Comparison of ENCODE assay signal across 8 cellular contexts in genomic region chr20:47262365-47263013, GRCh38.
DNase-seq lines count a peak whose midpoint lies in the region; ATAC-seq, FAIRE-seq and TF ChIP-seq lines count a peak whose summit lies in the region.
"Had no signal": no experiment of that assay in that cellular context is flagged by ENCODE, and none has a peak within 500 bp of the region (broad histone marks: within the 10 kb centered on the region; RNA-seq: fewer than 3 reads in every experiment).

No MANE protein-coding gene starts in this region.

- peak; percentile 64 for ATAC-seq in GM18909 (IDR thresholded peaks at IDR 0.05; ENCODE audit: poor library complexity, unreplicated experiment)
- ATAC-seq in HG02798 (IDR thresholded peaks at IDR 0.05; ENCODE audit: poor library complexity, unreplicated experiment), result peak; percentile 62
- ATAC-seq in natural killer cell, result peak in 2 of 3 donors; percentile 44 to 46
- ATAC-seq: effector memory CD8-positive, alpha-beta T cell had no signal

- DNase-seq in NCI-H345 treated with DMSO at 0.1 percent for 48 hours (lab: John Stamatoyannopoulos, UW; ENCODE audit: unreplicated experiment) (peak; percentile 53), natural killer cell (no peak), RCC 7860 (ENCODE audit: low spot score) (no peak)
- DNase-seq in stimulated activated naive CD4-positive, alpha-beta T cell (lab: John Stamatoyannopoulos, UW), result no peak
- no peak for DNase-seq in activated CD8-positive, alpha-beta memory T cell treated with anti-CD3 and anti-CD28 coated beads for 24 hours
- DNase-seq: effector memory CD8-positive, alpha-beta T cell had no signal

- peak overlapping the region; percentile 4 to 46 for H3K27ac Mint-ChIP-seq in natural killer cell

- no peak for FAIRE-seq in RCC 7860 (lab: Jason Lieb, UNC)

- TF ChIP-seq CTCF in natural killer cell (IDR thresholded peaks at IDR 0.05), result no peak

- H3K9me3 Mint-ChIP-seq in natural killer cell, result no peaks in the 10 kb centered on the region
- H3K9me3 Mint-ChIP-seq: effector memory CD8-positive, alpha-beta T cell had no signal

- no peaks in the 10 kb centered on the region for H3K36me3 Mint-ChIP-seq in natural killer cell

- no peaks in the 10 kb centered on the region for H3K27me3 Mint-ChIP-seq in natural killer cell (ENCODE audit: low read depth in 2 of 2)
- H3K27me3 Mint-ChIP-seq: effector memory CD8-positive, alpha-beta T cell had no signal

- no peak overlapping the region for H3K4me3 Mint-ChIP-seq in natural killer cell
- H3K4me3 Mint-ChIP-seq: effector memory CD8-positive, alpha-beta T cell had no signal

- H3K4me1 Mint-ChIP-seq in natural killer cell, result peaks cover 36 to 51% of the 10 kb centered on the region in 2 donors

- intact Hi-C loops in natural killer cell (cut with micrococcal nuclease), result no loop called here
